In genomic region chr11:87456499-87456898, GRCh38 we compare ENCODE assay signal across 25 cellular contexts.
"Had no signal": no experiment of that assay in that cellular context is flagged by ENCODE, and none has a peak within 500 bp of the region (broad histone marks: within the 10 kb centered on the region; RNA-seq: fewer than 3 reads in every experiment).

No MANE protein-coding gene starts in this region.

- H3K27ac ChIP-seq: adrenal gland, ascending aorta, brain microvascular endothelial cell, left ventricle myocardium inferior, neural progenitor cell, right lobe of liver, skin epidermis, transverse colon, uterus had no signal

- H2AFZ ChIP-seq: neural progenitor cell had no signal

- ATAC-seq: activated CD4-positive, alpha-beta T cell treated with anti-CD3 and anti-CD28 coated beads for 36 hours; esophagus mucosa; naive thymus-derived CD8-positive, alpha-beta T cell; right lobe of liver; stimulated activated memory B cell treated with anti-CD40 and anti-IgM and Interleukin-4, amounts not matched to agents 10 μg/mL and 1 μg/mL and 100 μg/mL, for 72 hours had no signal

- DNase-seq: activated B cell treated with CpG ODN at 0.5 μM for 24 hours; activated CD4-positive, alpha-beta T cell treated with anti-CD3 and anti-CD28 coated beads for 36 hours; activated CD4-positive, alpha-beta T cell treated with anti-CD3 and anti-CD28 coated beads, Interleukin-2, amount 50 U/mL, for 4 hours; activated CD8-positive, alpha-beta memory T cell treated with anti-CD3 and anti-CD28 coated beads for 24 hours; activated CD8-positive, alpha-beta memory T cell treated with anti-CD3 and anti-CD28 coated beads, Interleukin-2, amount 50 U/mL, for 4 hours; activated naive CD4-positive, alpha-beta T cell; activated T-cell treated with anti-CD3 and anti-CD28 coated beads, Interleukin-2, amount 50 U/mL, for 24 hours; adrenal gland; brain microvascular endothelial cell; caudate nucleus; effector CD4-positive, alpha-beta T cell; hippocampal formation; kidney glomerular epithelial cell; left ventricle myocardium inferior; naive thymus-derived CD8-positive, alpha-beta T cell; posterior cingulate gyrus; right lobe of liver; stimulated activated CD4-positive, alpha-beta T cell treated with anti-CD3 and anti-CD28 coated beads, Interleukin-2, amount 100 ng/mL, for 24 hours; transverse colon; uterus had no signal

- H3K4me3 ChIP-seq: adrenal gland, ascending aorta, left ventricle myocardium inferior, neural progenitor cell, right lobe of liver, skin epidermis, transverse colon, uterus had no signal

- H3K9me3 ChIP-seq: adrenal gland, ascending aorta, left ventricle myocardium inferior, right lobe of liver, transverse colon, uterus had no signal

- H3K4me1 ChIP-seq: adrenal gland, ascending aorta, left ventricle myocardium inferior, neural progenitor cell, right lobe of liver, transverse colon, uterus had no signal

- H3K36me3 ChIP-seq: adrenal gland, ascending aorta, brain microvascular endothelial cell, left ventricle myocardium inferior, neural progenitor cell, right lobe of liver, transverse colon, uterus had no signal

- H3K4me2 ChIP-seq: neural progenitor cell had no signal
